In genomic region chr1:85278853-85279314, GRCh38 we compare ENCODE assay signal across 8 cellular contexts. TPM values are rescaled to one million over a fixed set of nuclear protein-coding genes. Genes with fewer than 3 reads are reported as not detected.
DNase-seq lines count a peak whose midpoint lies in the region; ATAC-seq and TF ChIP-seq lines count a peak whose summit lies in the region.

No MANE protein-coding gene starts in this region.

- peak; percentile 97 for DNase-seq in Daoy (ENCODE audit: low read depth)
- peak; percentile 75 for DNase-seq in activated CD4-positive, alpha-beta T cell treated with anti-CD3 and anti-CD28 coated beads for 36 hours
- peak; percentile 75 for DNase-seq in retinal pigment epithelial cell (ENCODE audit: low read depth)
- no peak for DNase-seq in SHP77 (lab: John Stamatoyannopoulos, UW)
- no peak for DNase-seq in NCI-H146 treated with DMSO at 0.1 percent for 48 hours (lab: John Stamatoyannopoulos, UW; ENCODE audit: unreplicated experiment)

- POLR2A ChIA-PET in activated CD4-positive, alpha-beta T cell treated with anti-CD3 and anti-CD28 coated beads for 36 hours (lab: Charles Lee), result no interaction called here

- H3K9me3 Mint-ChIP-seq in activated CD4-positive, alpha-beta T cell treated with anti-CD3 and anti-CD28 coated beads for 36 hours (ENCODE audit: low read depth), result no peaks in the 10 kb centered on the region

- peaks cover 12% of the 10 kb centered on the region for H3K36me3 Mint-ChIP-seq in activated CD4-positive, alpha-beta T cell treated with anti-CD3 and anti-CD28 coated beads for 36 hours (ENCODE audit: low read depth)

- peak overlapping the region; percentile 11 for H3K27ac Mint-ChIP-seq in activated CD4-positive, alpha-beta T cell treated with anti-CD3 and anti-CD28 coated beads for 36 hours

- peaks cover 6% of the 10 kb centered on the region for H3K27me3 Mint-ChIP-seq in activated CD4-positive, alpha-beta T cell treated with anti-CD3 and anti-CD28 coated beads for 36 hours

- intact Hi-C loops in activated CD4-positive, alpha-beta T cell treated with anti-CD3 and anti-CD28 coated beads for 36 hours (cut with DNase I, micrococcal nuclease), result loop anchor here (5.0 to 10.0 kb wide), 10 partner anchors 282 to 1633 kb away; partner anchors contain the start of genes CTBS (in 2 of the 2), GNG5 (in 1 of the 2), HS2ST1 (in 1 of the 2) and MCOLN2 (in 1 of the 2)

- ATAC-seq in HG03159 (IDR thresholded peaks at IDR 0.05; ENCODE audit: unreplicated experiment) (peak; percentile 14), esophagus mucosa (peak; percentile 55), HG03460 (IDR thresholded peaks at IDR 0.05; ENCODE audit: unreplicated experiment) (no peak)
- ATAC-seq in activated CD4-positive, alpha-beta T cell treated with anti-CD3 and anti-CD28 coated beads for 36 hours, result peak; percentile 27

- CTCF ChIA-PET in activated CD4-positive, alpha-beta T cell treated with anti-CD3 and anti-CD28 coated beads for 36 hours (lab: Charles Lee), result interaction anchor here (0.7 to 1.8 kb wide), 3 partner anchors 29 to 334 kb away, joined by 3 to 5 read pairs (median 4); no protein-coding TSS in a partner anchor

- no peak overlapping the region for H3K4me3 ChIP-seq in retinal pigment epithelial cell (ENCODE audit: low read length)

- H3K4me1 Mint-ChIP-seq in activated CD4-positive, alpha-beta T cell treated with anti-CD3 and anti-CD28 coated beads for 36 hours, result peaks cover 35% of the 10 kb centered on the region

- H3K4me3 Mint-ChIP-seq in activated CD4-positive, alpha-beta T cell treated with anti-CD3 and anti-CD28 coated beads for 36 hours, result no peak overlapping the region

- no peak for TF ChIP-seq CTCF in retinal pigment epithelial cell (conservative IDR thresholded peaks at IDR 0.05; ENCODE audit: low read depth, low read length)

RNA-seq across cellular contexts. Expression of gene BCL10, which starts 2.5 kb away (rescaled TPM):
- 50.7 and 73.2 TPM in 2 replicates for total RNA-seq in Daoy (2014; rRNA removed; shearing (Covaris generic))
- 10 to 100 TPM; 28.3 to 28.8 TPM for total RNA-seq in activated CD4-positive, alpha-beta T cell treated with anti-CD3 and anti-CD28 coated beads for 36 hours
- total RNA-seq in esophagus mucosa, result 52.1 TPM

RNA-seq across cellular contexts. Expression of gene C1orf52, which starts 19.4 kb away (rescaled TPM):
- 55.1 and 62.1 TPM in 2 replicates for total RNA-seq in Daoy (2014; rRNA removed; shearing (Covaris generic))
- 10 to 100 TPM; 23.5 to 24.6 TPM for total RNA-seq in activated CD4-positive, alpha-beta T cell treated with anti-CD3 and anti-CD28 coated beads for 36 hours
- total RNA-seq in esophagus mucosa, result 11.7 TPM

Comparison
In these comparisons a context has a peak if more than half of its experiments do, and no peak if none do; other contexts are left out.
1. DNase-seq: peak in Daoy (single experiment), activated CD4-positive, alpha-beta T cell treated with anti-CD3 and anti-CD28 coated beads for 36 hours (single experiment) and retinal pigment epithelial cell (single experiment); none in SHP77 (0 of 2) and NCI-H146 treated with DMSO at 0.1 percent for 48 hours (single experiment).